17 cellular contexts compared by ENCODE assay signal in genomic region chr22:49352361-49353169, GRCh38.
DNase-seq lines count a peak whose midpoint lies in the region; ATAC-seq and TF ChIP-seq lines count a peak whose summit lies in the region.
"Had no signal": no experiment of that assay in that cellular context is flagged by ENCODE, and none has a peak within 500 bp of the region (broad histone marks: within the 10 kb centered on the region; RNA-seq: fewer than 3 reads in every experiment).

No MANE protein-coding gene starts in this region.

- H3K79me1 ChIP-seq in neuronal stem cell (ENCODE audit: low read depth, low read length), result no peaks in the 10 kb centered on the region

- H3K27me3 ChIP-seq in endodermal cell (ENCODE audit: control insufficient read depth, insufficient read depth, low read length, poor library complexity, severe bottlenecking) (no peaks in the 10 kb centered on the region), neuronal stem cell (ENCODE audit: control insufficient read depth in 3 of 3, insufficient read depth in 3 of 3, low read depth in 1 of 3, low read length in 3 of 3) (peaks cover 0 to 3% (median 0%) of the 10 kb centered on the region in 3 experiments), suprapubic skin (peaks cover 64% of the 10 kb centered on the region)

- no peak overlapping the region for H2BK5ac ChIP-seq in neuronal stem cell (ENCODE audit: low read length)

- peak; percentile 13 for DNase-seq in activated CD8-positive, alpha-beta memory T cell treated with anti-CD3 and anti-CD28 coated beads, Interleukin-2, amount 50 U/mL, for 48 hours
- no peak for DNase-seq in activated CD8-positive, alpha-beta memory T cell treated with anti-CD3 and anti-CD28 coated beads, Interleukin-2, amount 50 U/mL, for 4 hours
- DNase-seq in endodermal cell, result peak; percentile 23
- no peak for DNase-seq in neuronal stem cell (ENCODE audit: low spot score)
- DNase-seq in suprapubic skin (ENCODE audit: low spot score in 2 of 2), result peak; percentile 49 to 56
- no peak for DNase-seq in G401 (ENCODE audit: low spot score)
- DNase-seq in NK-92 treated with Interleukin-12 subunit alpha and Interleukin-12 subunit beta, amount 100 ng/mL, for 24 hours (lab: John Stamatoyannopoulos, UW), result no peak
- DNase-seq: 8988T, DMS53, HCEC 1CT, Kasumi-1, NCI-H1417 treated with DMSO at 0.1 percent for 48 hours, NCI-H2029, NCI-H524 had no signal

- peaks cover 4% of the 10 kb centered on the region for H3K4me1 ChIP-seq in endodermal cell (ENCODE audit: control insufficient read depth, insufficient read depth, low read length)
- peaks cover 0 to 1% of the 10 kb centered on the region in 2 donors for H3K4me1 ChIP-seq in neuronal stem cell (ENCODE audit: control insufficient read depth in 2 of 2, insufficient read depth in 1 of 2, low read depth in 1 of 2, low read length in 2 of 2)
- no peaks in the 10 kb centered on the region for H3K4me1 ChIP-seq in suprapubic skin

- H3K36me3 ChIP-seq in endodermal cell (ENCODE audit: control insufficient read depth, insufficient read depth, low read length), result no peaks in the 10 kb centered on the region
- no peaks in the 10 kb centered on the region for H3K36me3 ChIP-seq in neuronal stem cell (replicated peaks in 1 of 2; ENCODE audit: control insufficient read depth in 2 of 2, insufficient read depth in 2 of 2, low read length in 2 of 2)
- no peaks in the 10 kb centered on the region for H3K36me3 ChIP-seq in suprapubic skin

- H2BK15ac ChIP-seq in neuronal stem cell (ENCODE audit: low read length), result no peak overlapping the region

- H2BK120ac ChIP-seq in neuronal stem cell (ENCODE audit: low read depth, low read length), result no peak overlapping the region

- H3K27ac Mint-ChIP-seq in endodermal cell, result no peak overlapping the region

- H3K36me3 Mint-ChIP-seq in endodermal cell (ENCODE audit: low read depth), result no peaks in the 10 kb centered on the region

- TF ChIP-seq EP300 in suprapubic skin (IDR thresholded peaks at IDR 0.05), result no peak

- no peak overlapping the region for H3K4me3 Mint-ChIP-seq in endodermal cell

- TF ChIP-seq CTCF in endodermal cell (conservative IDR thresholded peaks at IDR 0.05), result no peak
- TF ChIP-seq CTCF in suprapubic skin (IDR thresholded peaks at IDR 0.05), result no peak

- WGBS in endodermal cell (ENCODE audit: insufficient coverage in 1 of 2, insufficient read length in 1 of 2), 2 experiments, result 92 to 94% methylated on average over 27 to 29 of the region's 29 CpGs
- no CpG with 5 or more reads among the region's 29 CpGs for WGBS in neuronal stem cell (ENCODE audit: extremely low coverage in 2 of 2, insufficient read length in 2 of 2, insufficient replicate concordance in 1 of 2), 2 donors
- 82% methylated on average over 28 of the region's 29 CpGs for WGBS in suprapubic skin

- H4K8ac ChIP-seq in neuronal stem cell (ENCODE audit: low read depth, low read length), result no peak overlapping the region

- TF ChIP-seq POLR2A in suprapubic skin (IDR thresholded peaks at IDR 0.05), result no peak

- H3K27ac ChIP-seq in endodermal cell (ENCODE audit: low read depth, low read length) (no peak overlapping the region), neuronal stem cell (replicated peaks; ENCODE audit: low read length) (no peak overlapping the region), suprapubic skin (no peak overlapping the region)
- H3K27ac ChIP-seq: C4-2B had no signal

- no peak overlapping the region for H3K4ac ChIP-seq in neuronal stem cell (ENCODE audit: low read length)

- no peak overlapping the region for H3K23ac ChIP-seq in neuronal stem cell (ENCODE audit: low read depth, low read length, poor library complexity)

- no peaks in the 10 kb centered on the region for H3K9me3 ChIP-seq in endodermal cell (ENCODE audit: control insufficient read depth, low read length)
- peaks cover 0 to 10% of the 10 kb centered on the region in 2 donors for H3K9me3 ChIP-seq in neuronal stem cell (replicated peaks in 1 of 2; ENCODE audit: control insufficient read depth in 2 of 2, insufficient read depth in 1 of 2, low read depth in 1 of 2, low read length in 2 of 2)
- H3K9me3 ChIP-seq in suprapubic skin, result no peaks in the 10 kb centered on the region

- ATAC-seq in HG03139 (IDR thresholded peaks at IDR 0.05; ENCODE audit: unreplicated experiment), result no peak
- ATAC-seq: GM12878 had no signal

- no peaks in the 10 kb centered on the region for H3K9me3 Mint-ChIP-seq in endodermal cell

- no peak overlapping the region for H4K91ac ChIP-seq in neuronal stem cell (ENCODE audit: low read depth, low read length, poor library complexity)

- H3K18ac ChIP-seq in neuronal stem cell (ENCODE audit: low read length), result no peak overlapping the region

- H2AK5ac ChIP-seq in neuronal stem cell (ENCODE audit: low read depth, low read length), result no peak overlapping the region

- no peak overlapping the region for H2AFZ ChIP-seq in neuronal stem cell (ENCODE audit: low read length)

- in situ Hi-C loops in G401 (cut with HindIII; ENCODE audit: low sequenced_read_pairs), result loop anchor here (5.0 kb wide), 1 partner anchor 285 kb away; no protein-coding TSS in a partner anchor

- no peak overlapping the region for H3K14ac ChIP-seq in neuronal stem cell (ENCODE audit: low read length)

- H3K4me2 ChIP-seq in neuronal stem cell (ENCODE audit: insufficient read depth, low read length, poor library complexity, severe bottlenecking), result no peak overlapping the region

- no peaks in the 10 kb centered on the region for H3K27me3 Mint-ChIP-seq in endodermal cell (ENCODE audit: insufficient read depth)

- peaks cover 6% of the 10 kb centered on the region for H3K4me1 Mint-ChIP-seq in endodermal cell

- H3K9ac ChIP-seq in endodermal cell (ENCODE audit: extremely low read depth, low read length, poor library complexity, severe bottlenecking) (no peak overlapping the region), neuronal stem cell (ENCODE audit: low read depth, low read length, poor library complexity) (no peak overlapping the region)

- H2BK12ac ChIP-seq in neuronal stem cell (ENCODE audit: low read length), result peak overlapping the region; percentile 59

- no peak overlapping the region for H3K4me3 ChIP-seq in endodermal cell (ENCODE audit: low read length)
- no peak overlapping the region for H3K4me3 ChIP-seq in neuronal stem cell (ENCODE audit: low read length in 2 of 2)
- H3K4me3 ChIP-seq in suprapubic skin, result no peak overlapping the region
- H3K4me3 ChIP-seq: GM12878 had no signal

Comparison
In these comparisons a context has a peak if more than half of its experiments do, and no peak if none do; other contexts are left out.
1. DNase-seq: peak in activated CD8-positive, alpha-beta memory T cell treated with anti-CD3 and anti-CD28 coated beads, Interleukin-2, amount 50 U/mL, for 48 hours (single experiment), endodermal cell (single experiment) and suprapubic skin (2 of 2); none in activated CD8-positive, alpha-beta memory T cell treated with anti-CD3 and anti-CD28 coated beads, Interleukin-2, amount 50 U/mL, for 4 hours (single experiment), neuronal stem cell (single experiment), G401 (single experiment) and NK-92 treated with Interleukin-12 subunit alpha and Interleukin-12 subunit beta, amount 100 ng/mL, for 24 hours (single experiment).